ENCODE assay signal across 24 cellular contexts in genomic region chr9:38356851-38357250, GRCh38.
"Had no signal": no experiment of that assay in that cellular context is flagged by ENCODE, and none has a peak within 500 bp of the region (broad histone marks: within the 10 kb centered on the region; RNA-seq: fewer than 3 reads in every experiment).

No MANE protein-coding gene starts in this region.

- H3K4me1 ChIP-seq: parathyroid adenoma, psoas muscle, right lobe of liver, stomach, testis, tibial artery, transverse colon, upper lobe of right lung, uterus had no signal

- ATAC-seq: natural killer cell; psoas muscle; right cardiac atrium; right lobe of liver; stimulated activated effector memory CD8-positive, alpha-beta T cell treated with anti-CD3 and anti-CD28 coated beads, Interleukin-12 subunit alpha, Interleukin-12 subunit beta, amount 100 ng/mL, for 72 hours; stimulated activated naive B cell treated with anti-CD40 and anti-IgM and Interleukin-4, amounts not matched to agents 10 μg/mL and 1 μg/mL and 100 μg/mL, for 72 hours; upper lobe of right lung had no signal

- H3K9me3 ChIP-seq: ovary, psoas muscle, right lobe of liver, sigmoid colon, stomach, testis, tibial artery, transverse colon, upper lobe of right lung, uterus had no signal

- H3K27me3 ChIP-seq: ovary, right lobe of liver, sigmoid colon, stomach, testis, transverse colon, upper lobe of right lung, uterus had no signal

- H3K4me2 ChIP-seq: neural progenitor cell had no signal

- H3K4me3 ChIP-seq: neural progenitor cell, ovary, psoas muscle, right lobe of liver, sigmoid colon, stomach, testis, tibial artery, transverse colon, upper lobe of right lung, uterus had no signal

- H3K36me3 ChIP-seq: neural progenitor cell, ovary, right lobe of liver, sigmoid colon, stomach, tibial artery, transverse colon, upper lobe of right lung, uterus had no signal

- DNase-seq: natural killer cell; occipital lobe; ovary; posterior cingulate gyrus; psoas muscle; right cardiac atrium; small intestine; stimulated activated CD4-positive, alpha-beta T cell treated with anti-CD3 and anti-CD28 coated beads, Interleukin-15, amount 100 ng/mL, for 24 hours; stimulated activated CD4-positive, alpha-beta T cell treated with anti-CD3 and anti-CD28 coated beads, Interleukin-2, amount 100 ng/mL, for 24 hours; stimulated activated CD4-positive, alpha-beta T cell treated with anti-CD3 and anti-CD28 coated beads, Interleukin-2, amount 100 ng/mL, for 48 hours; stimulated activated CD4-positive, alpha-beta T cell treated with anti-CD3 and anti-CD28 coated beads, Interleukin-4, amount 100 ng/mL, for 24 hours; stimulated activated naive B cell treated with anti-CD40 and anti-IgM and Interleukin-4, amounts not matched to agents 10 μg/mL and 1 μg/mL and 100 μg/mL, for 72 hours; stimulated activated naive CD4-positive, alpha-beta T cell treated with Interleukin-2 at 50 U/mL for 16 hours; stomach; testis; transverse colon; upper lobe of right lung; uterus had no signal

- H3K27ac ChIP-seq: neural progenitor cell, ovary, parathyroid adenoma, psoas muscle, right lobe of liver, sigmoid colon, stomach, testis, tibial artery, transverse colon, upper lobe of right lung, uterus had no signal

- H3K9ac ChIP-seq: neural progenitor cell, parathyroid adenoma had no signal

- H2AFZ ChIP-seq: neural progenitor cell, parathyroid adenoma had no signal

- H3K79me2 ChIP-seq: parathyroid adenoma had no signal

- FAIRE-seq: small intestine had no signal
